In the genomic region with DNA sequence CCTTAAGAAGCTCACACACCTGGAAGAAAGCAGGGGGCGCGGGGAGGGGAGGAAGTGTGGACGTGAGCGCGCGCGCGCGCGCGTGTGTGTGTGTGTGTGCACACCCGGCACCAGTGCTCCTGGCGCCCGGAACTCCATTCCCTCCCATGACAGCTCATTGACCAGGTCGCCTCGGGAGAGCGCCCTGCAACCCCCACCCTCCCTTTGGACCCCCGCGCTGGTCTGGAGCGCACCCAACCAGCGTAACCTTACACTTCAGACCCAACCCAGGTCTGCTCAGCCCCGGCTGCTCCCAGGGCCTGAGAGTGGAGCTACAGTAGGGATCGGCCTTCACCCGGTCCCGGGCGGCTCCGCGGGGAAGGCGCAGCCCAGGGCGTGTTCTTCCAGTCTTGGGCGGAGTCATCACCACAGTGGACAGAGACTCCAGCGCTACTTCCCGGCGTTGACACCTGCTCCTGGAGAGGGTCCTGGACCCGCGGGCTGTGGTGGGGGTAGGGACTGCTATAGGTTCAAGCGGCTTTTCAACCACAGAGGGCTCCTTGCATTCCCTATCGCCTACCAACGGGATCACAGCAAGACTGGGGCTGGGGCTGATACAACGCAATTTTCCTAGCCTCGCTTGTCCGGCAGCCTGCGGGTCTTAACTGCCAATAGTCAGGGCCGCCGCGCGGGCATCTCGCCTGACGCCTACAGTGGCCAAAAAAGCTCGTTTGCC, we compare ENCODE assay signal across 8 cellular contexts. TPM values are rescaled to one million over a fixed set of nuclear protein-coding genes. Genes with fewer than 3 reads are reported as not detected.
A peak's percentile ranks its signal among the peaks of the same experiment; 100 is the strongest.
DNase-seq lines count a peak whose midpoint lies in the region; ATAC-seq, FAIRE-seq and TF ChIP-seq lines count a peak whose summit lies in the region.

No MANE protein-coding gene starts in this region.

- DNase-seq in Right ventricle myocardium inferior (ENCODE audit: missing footprints) (peak; percentile 65), cardiac septum (ENCODE audit: low spot score) (no peak), mucosa of gallbladder (ENCODE audit: low spot score) (peak; percentile 56), urothelium cell line (ENCODE audit: low spot score) (peak; percentile 53), amniotic stem cell (lab: John Stamatoyannopoulos, UW) (no peak), H54 (ENCODE audit: insufficient read length, low spot score) (no peak)

- no peaks in the 10 kb centered on the region for H3K9me2 ChIP-seq in OCI-LY1 (ENCODE audit: low read depth, low read length)

- no peaks in the 10 kb centered on the region for H3K79me2 ChIP-seq in OCI-LY1 (ENCODE audit: insufficient read depth, low read length)

- no peak overlapping the region for H2AFZ ChIP-seq in OCI-LY1 (ENCODE audit: low read length)

- H3K27ac ChIP-seq in OCI-LY1 (ENCODE audit: low read depth, low read length, poor library complexity, severe bottlenecking) (no peak overlapping the region), duodenal mucosa (ENCODE audit: low read depth, low read length) (no peak overlapping the region)

- peak overlapping the region; percentile 43; the same call in 1 of the 2 replicates for H3K4me2 ChIP-seq in OCI-LY1 (ENCODE audit: low read length)

- peak; percentile 53 for ATAC-seq in Right ventricle myocardium inferior

- no peaks in the 10 kb centered on the region for H3F3A ChIP-seq in OCI-LY1 (ENCODE audit: insufficient read depth, low read length)

- H3K4me1 ChIP-seq in OCI-LY1 (ENCODE audit: insufficient read depth, low read length, severe bottlenecking) (no peaks in the 10 kb centered on the region), duodenal mucosa (ENCODE audit: control insufficient read depth in 1 of 2, insufficient read depth in 2 of 2, low read length in 2 of 2) (peaks cover 14 to 18% of the 10 kb centered on the region in 2 donors)

- H4K20me1 ChIP-seq in OCI-LY1 (ENCODE audit: insufficient read depth, low read length): no peaks in the 10 kb centered on the region

- H3K9ac ChIP-seq in OCI-LY1 (ENCODE audit: low read length) (no peak overlapping the region), duodenal mucosa (ENCODE audit: low read depth in 1 of 2, low read length in 2 of 2) (peak overlapping the region in 1 of 2 donors; percentile 29)

- H3K4me3 ChIP-seq in OCI-LY1 (ENCODE audit: low read depth, low read length, poor library complexity, severe bottlenecking) (peak overlapping the region; percentile 48), duodenal mucosa (ENCODE audit: low read depth in 1 of 2, low read length in 2 of 2) (peak overlapping the region; percentile 66 to 67)

- FAIRE-seq in urothelium cell line (lab: Jason Lieb, UNC) (no peak), H54 (lab: Jason Lieb, UNC) (no peak)

- H3K9me3 ChIP-seq in OCI-LY1 (ENCODE audit: low read length) (no peaks in the 10 kb centered on the region), duodenal mucosa (ENCODE audit: control insufficient read depth in 1 of 2, low read length in 2 of 2) (no peaks in the 10 kb centered on the region)

- no peak for TF ChIP-seq CTCF in OCI-LY1 (IDR thresholded peaks at IDR 0.05; ENCODE audit: low read length)

- intact Hi-C loops in Right ventricle myocardium inferior (cut with DNase I): loop anchor here (2.0 to 5.0 kb wide), 3 partner anchors 84 to 583 kb away; no protein-coding TSS in a partner anchor
- intact Hi-C loops in cardiac septum (cut with DNase I): loop anchor here (5.0 kb wide), 4 partner anchors 38 to 167 kb away; no protein-coding TSS in a partner anchor

- no peak for TF ChIP-seq POLR2A in H54 (IDR thresholded peaks at IDR 0.05; ENCODE audit: low read depth, low read length)

- H3K27me3 ChIP-seq in OCI-LY1 (ENCODE audit: insufficient read depth, low read length) (no peaks in the 10 kb centered on the region), duodenal mucosa (ENCODE audit: control insufficient read depth in 1 of 2, insufficient read depth in 2 of 2, low read length in 2 of 2) (peaks cover 26 to 45% of the 10 kb centered on the region in 2 donors)

- H3K36me3 ChIP-seq in OCI-LY1 (ENCODE audit: insufficient read depth, low read length) (no peaks in the 10 kb centered on the region), duodenal mucosa (ENCODE audit: control insufficient read depth in 1 of 2, insufficient read depth in 2 of 2, low read length in 2 of 2) (no peaks in the 10 kb centered on the region)

RNA-seq across cellular contexts. Expression of a gene that starts 1.4 kb away (rescaled TPM):
- total RNA-seq in Right ventricle myocardium inferior (22.9 TPM), cardiac septum (23.2 TPM), mucosa of gallbladder (20.0 TPM)

Comparison
In these comparisons a context has a peak if more than half of its experiments do, and no peak if none do; other contexts are left out.
1. DNase-seq: peak in Right ventricle myocardium inferior (single experiment), mucosa of gallbladder (single experiment) and urothelium cell line (single experiment); none in cardiac septum (single experiment), amniotic stem cell (single experiment) and H54 (single experiment).